ENCODE assay signal across 8 cellular contexts in genomic region chr14:101730626-101731186, GRCh38. TPM values are rescaled to one million over a fixed set of nuclear protein-coding genes. Genes with fewer than 3 reads are reported as not detected.
A peak's percentile ranks its signal among the peaks of the same experiment; 100 is the strongest.
DNase-seq lines count a peak whose midpoint lies in the region; ATAC-seq and TF ChIP-seq lines count a peak whose summit lies in the region.

No MANE protein-coding gene starts in this region.

- no peaks in the 10 kb centered on the region for H3K36me3 Mint-ChIP-seq in activated CD4-positive, alpha-beta T cell treated with anti-CD3 and anti-CD28 coated beads, Interleukin-2, amount 10 ng/mL, durations not matched to agents 7 days and 5 days (ENCODE audit: low read depth)
- H3K36me3 Mint-ChIP-seq in activated naive CD8-positive, alpha-beta T cell treated with anti-CD3 and anti-CD28 coated beads for 36 hours, result peaks cover 2% of the 10 kb centered on the region

- H3K27me3 ChIP-seq in left lung, result no peaks in the 10 kb centered on the region
- no peaks in the 10 kb centered on the region for H3K27me3 ChIP-seq in suprapubic skin

- peaks cover 2% of the 10 kb centered on the region for H3K9me3 Mint-ChIP-seq in activated CD4-positive, alpha-beta T cell treated with anti-CD3 and anti-CD28 coated beads, Interleukin-2, amount 10 ng/mL, durations not matched to agents 7 days and 5 days
- H3K9me3 Mint-ChIP-seq in activated naive CD8-positive, alpha-beta T cell treated with anti-CD3 and anti-CD28 coated beads for 36 hours, result peaks cover 10% of the 10 kb centered on the region

- H3K27ac Mint-ChIP-seq in activated CD4-positive, alpha-beta T cell treated with anti-CD3 and anti-CD28 coated beads, Interleukin-2, amount 10 ng/mL, durations not matched to agents 7 days and 5 days, result peak overlapping the region; percentile 88
- H3K27ac Mint-ChIP-seq in activated naive CD8-positive, alpha-beta T cell treated with anti-CD3 and anti-CD28 coated beads for 36 hours, result peak overlapping the region; percentile 97

- no peak for DNase-seq in activated CD4-positive, alpha-beta T cell treated with anti-CD3 and anti-CD28 coated beads, Interleukin-2, amount 10 ng/mL, durations not matched to agents 7 days and 5 days
- DNase-seq in activated CD4-positive, alpha-beta T cell treated with anti-CD3 and anti-CD28 coated beads, Interleukin-2, amount 50 U/mL, for 4 hours, result no peak
- DNase-seq in activated naive CD8-positive, alpha-beta T cell treated with anti-CD3 and anti-CD28 coated beads for 36 hours, result no peak
- DNase-seq in left lung (no peak), suprapubic skin (ENCODE audit: low spot score in 2 of 2) (peak; percentile 35 to 60)
- no peak for DNase-seq in activated effector memory CD4-positive, alpha-beta T cell treated with Interleukin-2 at 50 U/mL for 16 hours

- H3K4me3 ChIP-seq in left lung (peak overlapping the region in 1 of 2 donors; percentile 22), suprapubic skin (peak overlapping the region; percentile 5)

- no peaks in the 10 kb centered on the region for H3K27me3 Mint-ChIP-seq in activated CD4-positive, alpha-beta T cell treated with anti-CD3 and anti-CD28 coated beads, Interleukin-2, amount 10 ng/mL, durations not matched to agents 7 days and 5 days
- H3K27me3 Mint-ChIP-seq in activated naive CD8-positive, alpha-beta T cell treated with anti-CD3 and anti-CD28 coated beads for 36 hours, result no peaks in the 10 kb centered on the region

- H3K4me1 Mint-ChIP-seq in activated CD4-positive, alpha-beta T cell treated with anti-CD3 and anti-CD28 coated beads, Interleukin-2, amount 10 ng/mL, durations not matched to agents 7 days and 5 days, result peaks cover 42% of the 10 kb centered on the region
- H3K4me1 Mint-ChIP-seq in activated naive CD8-positive, alpha-beta T cell treated with anti-CD3 and anti-CD28 coated beads for 36 hours, result peaks cover 48% of the 10 kb centered on the region

- peak overlapping the region; percentile 31 for H3K4me3 Mint-ChIP-seq in activated CD4-positive, alpha-beta T cell treated with anti-CD3 and anti-CD28 coated beads, Interleukin-2, amount 10 ng/mL, durations not matched to agents 7 days and 5 days
- peak overlapping the region; percentile 74 for H3K4me3 Mint-ChIP-seq in activated naive CD8-positive, alpha-beta T cell treated with anti-CD3 and anti-CD28 coated beads for 36 hours

- H3K4me1 ChIP-seq in left lung, result peaks cover 11 to 53% of the 10 kb centered on the region in 2 donors
- peaks cover 21% of the 10 kb centered on the region for H3K4me1 ChIP-seq in suprapubic skin

- WGBS in suprapubic skin, result 64% methylated on average over 3 of the region's 3 CpGs

- ATAC-seq in left lung (no peak), HG03354 (IDR thresholded peaks at IDR 0.05; ENCODE audit: poor library complexity, severe bottlenecking, unreplicated experiment) (no peak), GM18520 (IDR thresholded peaks at IDR 0.05; ENCODE audit: unreplicated experiment) (no peak)

- POLR2A ChIA-PET in activated CD4-positive, alpha-beta T cell treated with anti-CD3 and anti-CD28 coated beads, Interleukin-2, amount 10 ng/mL, durations not matched to agents 7 days and 5 days (lab: Charles Lee), result interaction anchor here (0.6 to 1.5 kb wide), 2 partner anchors 80 to 369 kb away, joined by 4 read pairs; no protein-coding TSS in a partner anchor

- no peak for TF ChIP-seq POLR2A in suprapubic skin (IDR thresholded peaks at IDR 0.05)

- intact Hi-C loops in left lung (cut with DNase I), result no loop called here

- CTCF ChIA-PET in activated CD4-positive, alpha-beta T cell treated with anti-CD3 and anti-CD28 coated beads, Interleukin-2, amount 10 ng/mL, durations not matched to agents 7 days and 5 days (lab: Charles Lee), result interaction anchor here (0.5 to 2.2 kb wide), 5 partner anchors 8 to 132 kb away, joined by 3 to 11 read pairs (median 4); no protein-coding TSS in a partner anchor

- H3K27ac ChIP-seq in left lung (peak overlapping the region; percentile 79 to 91), suprapubic skin (peak overlapping the region; percentile 90)

- H3K36me3 ChIP-seq in left lung (no peaks in the 10 kb centered on the region), suprapubic skin (no peaks in the 10 kb centered on the region)

- TF ChIP-seq EP300 in suprapubic skin (IDR thresholded peaks at IDR 0.05), result no peak

- TF ChIP-seq CTCF in left lung (IDR thresholded peaks at IDR 0.05) (no peak), suprapubic skin (IDR thresholded peaks at IDR 0.05) (no peak)

- H3K9me3 ChIP-seq in left lung, result no peaks in the 10 kb centered on the region
- no peaks in the 10 kb centered on the region for H3K9me3 ChIP-seq in suprapubic skin

RNA-seq across cellular contexts. Expression of gene PPP2R5C, which starts 30.8 kb away (rescaled TPM):
- 100 to 1,000 TPM; 291 to 300 TPM for total RNA-seq in activated CD4-positive, alpha-beta T cell treated with anti-CD3 and anti-CD28 coated beads, Interleukin-2, amount 10 ng/mL, durations not matched to agents 7 days and 5 days
- total RNA-seq in activated naive CD8-positive, alpha-beta T cell treated with anti-CD3 and anti-CD28 coated beads for 36 hours, result 100 to 1,000 TPM; 209 to 221 TPM
- total RNA-seq in left lung (100 to 1,000 TPM; 146 to 176 TPM), suprapubic skin (100 to 1,000 TPM; 104 to 149 (median 119) TPM)

Comparison
In these comparisons a context has a peak if more than half of its experiments do, and no peak if none do; other contexts are left out.
1. DNase-seq: peak in suprapubic skin (2 of 2); none in activated CD4-positive, alpha-beta T cell treated with anti-CD3 and anti-CD28 coated beads, Interleukin-2, amount 10 ng/mL, durations not matched to agents 7 days and 5 days (single experiment), activated CD4-positive, alpha-beta T cell treated with anti-CD3 and anti-CD28 coated beads, Interleukin-2, amount 50 U/mL, for 4 hours (0 of 2), activated naive CD8-positive, alpha-beta T cell treated with anti-CD3 and anti-CD28 coated beads for 36 hours (single experiment), left lung (0 of 2) and activated effector memory CD4-positive, alpha-beta T cell treated with Interleukin-2 at 50 U/mL for 16 hours (single experiment).